Comparison of ENCODE assay signal across 8 cellular contexts in the genomic region with DNA sequence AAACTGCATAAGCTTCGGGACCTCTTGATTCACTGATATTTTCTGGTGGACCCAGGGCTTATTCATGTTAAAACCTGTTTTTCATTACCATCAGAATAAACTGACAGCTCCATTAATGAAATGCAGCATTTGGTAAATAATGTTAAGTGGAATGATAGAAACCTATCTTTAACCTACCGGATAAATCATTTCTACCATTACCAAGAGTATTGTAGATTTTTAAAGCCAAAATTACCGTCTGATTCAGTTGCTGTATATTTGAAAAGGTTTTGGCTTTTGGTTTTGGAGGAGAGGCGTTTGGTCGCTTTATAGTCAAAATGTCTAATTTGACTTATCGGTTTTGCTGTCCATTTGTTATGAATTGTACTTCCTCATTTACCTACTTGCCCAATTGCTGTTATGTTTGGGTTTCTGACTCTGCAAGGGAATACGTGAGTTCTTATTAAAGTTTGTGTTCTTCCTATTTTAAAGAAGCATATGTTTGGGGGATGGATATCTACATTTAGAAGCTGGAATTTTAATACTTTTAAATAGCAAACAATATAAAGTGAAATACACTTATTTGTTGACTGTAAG. TPM values are rescaled to one million over a fixed set of nuclear protein-coding genes. Genes with fewer than 3 reads are reported as not detected.
A peak's percentile ranks its signal among the peaks of the same experiment; 100 is the strongest.
DNase-seq lines count a peak whose midpoint lies in the region; ATAC-seq and TF ChIP-seq lines count a peak whose summit lies in the region.

No MANE protein-coding gene starts in this region.

- H3K4me1 ChIP-seq in left lung, result peaks cover 4 to 42% of the 10 kb centered on the region in 2 donors
- H3K4me1 ChIP-seq in transverse colon, result peaks cover 6 to 38% (median 23%) of the 10 kb centered on the region in 4 donors

- no peak for DNase-seq in HEK293T (ENCODE audit: extremely low spot score)
- no peak for DNase-seq in activated T-helper 2 cell treated with anti-CD3 and anti-CD28 coated beads, Interferon-gamma antibody, Interleukin-2, Interleukin-4, amounts not matched to agents 10 μg/mL and 5 μg/mL and 100 μg/mL, durations not matched to agents 14 hours and 24 hours and 36 hours (ENCODE audit: low spot score)
- no peak for DNase-seq in left lung
- DNase-seq in transverse colon, result no peak
- no peak for DNase-seq in hypothalamus (lab: John Stamatoyannopoulos, UW)

- peaks cover 38% of the 10 kb centered on the region for H3K4me1 Mint-ChIP-seq in activated T-helper 2 cell treated with anti-CD3 and anti-CD28 coated beads, Interferon-gamma antibody, Interleukin-2, Interleukin-4, amounts not matched to agents 10 μg/mL and 5 μg/mL and 100 μg/mL, durations not matched to agents 14 hours and 24 hours and 36 hours (ENCODE audit: low read depth)

- peak overlapping the region; percentile 90 for H3K4me3 Mint-ChIP-seq in activated T-helper 2 cell treated with anti-CD3 and anti-CD28 coated beads, Interferon-gamma antibody, Interleukin-2, Interleukin-4, amounts not matched to agents 10 μg/mL and 5 μg/mL and 100 μg/mL, durations not matched to agents 14 hours and 24 hours and 36 hours (ENCODE audit: low read depth)

- no peaks in the 10 kb centered on the region for H3K9me3 Mint-ChIP-seq in activated T-helper 2 cell treated with anti-CD3 and anti-CD28 coated beads, Interferon-gamma antibody, Interleukin-2, Interleukin-4, amounts not matched to agents 10 μg/mL and 5 μg/mL and 100 μg/mL, durations not matched to agents 14 hours and 24 hours and 36 hours

- H3K4me3 ChIP-seq in left lung, result peak overlapping the region; percentile 42 to 88
- peak overlapping the region; percentile 28 to 92 (median 60) for H3K4me3 ChIP-seq in transverse colon

- ATAC-seq in left lung, result no peak
- no peak for ATAC-seq in GM18502 (IDR thresholded peaks at IDR 0.05; ENCODE audit: poor library complexity, unreplicated experiment)
- ATAC-seq in GM21360 (IDR thresholded peaks at IDR 0.05; ENCODE audit: unreplicated experiment), result no peak

- peak overlapping the region; percentile 89 for H3K27ac Mint-ChIP-seq in activated T-helper 2 cell treated with anti-CD3 and anti-CD28 coated beads, Interferon-gamma antibody, Interleukin-2, Interleukin-4, amounts not matched to agents 10 μg/mL and 5 μg/mL and 100 μg/mL, durations not matched to agents 14 hours and 24 hours and 36 hours

- intact Hi-C loops in activated T-helper 2 cell treated with anti-CD3 and anti-CD28 coated beads, Interferon-gamma antibody, Interleukin-2, Interleukin-4, amounts not matched to agents 10 μg/mL and 5 μg/mL and 100 μg/mL, durations not matched to agents 14 hours and 24 hours and 36 hours (cut with micrococcal nuclease), result loop anchor here (5.0 to 10.0 kb wide), 3 partner anchors 184 to 551 kb away; a partner anchor contains a TSS
- intact Hi-C loops in left lung (cut with DNase I) (no loop called here), transverse colon (cut with DNase I; ENCODE audit: low total_unique reads) (no loop called here)

- POLR2A ChIA-PET in HEK293T (lab: Yijun Ruan, JAX), result interaction anchor here (1.0 to 1.6 kb wide), 4 partner anchors 12 to 279 kb away, joined by 3 to 6 read pairs (median 3); no protein-coding TSS in a partner anchor

- no peaks in the 10 kb centered on the region for H3K27me3 Mint-ChIP-seq in activated T-helper 2 cell treated with anti-CD3 and anti-CD28 coated beads, Interferon-gamma antibody, Interleukin-2, Interleukin-4, amounts not matched to agents 10 μg/mL and 5 μg/mL and 100 μg/mL, durations not matched to agents 14 hours and 24 hours and 36 hours (ENCODE audit: low read depth)

- H3K27ac ChIP-seq in 22Rv1 (peak overlapping the region; percentile 94), left lung (peak overlapping the region; percentile 27 to 95), transverse colon (peak overlapping the region; percentile 77 to 97 (median 94))

- no peaks in the 10 kb centered on the region for H3K36me3 ChIP-seq in left lung
- no peaks in the 10 kb centered on the region for H3K36me3 ChIP-seq in transverse colon

- TF ChIP-seq POLR2A in transverse colon (IDR thresholded peaks at IDR 0.05), result no peak

- no peak for TF ChIP-seq CTCF in 22Rv1 (IDR thresholded peaks at IDR 0.05)
- no peak for TF ChIP-seq CTCF in left lung (IDR thresholded peaks at IDR 0.05)
- no peak for TF ChIP-seq CTCF in transverse colon (IDR thresholded peaks at IDR 0.05)

- in situ Hi-C loops in transverse colon (cut with MboI; ENCODE audit: low pct_ligation_motif_present in 1 of 4, low pct_unique_long_range_greater_than_20kb in 1 of 4, low sequenced_read_pairs in 3 of 4), result no loop called here

- 3 to 4% methylated on average over 7 of the region's 7 CpGs for WGBS in transverse colon (ENCODE audit: low coverage in 1 of 2), 2 donors

- H3K36me3 Mint-ChIP-seq in activated T-helper 2 cell treated with anti-CD3 and anti-CD28 coated beads, Interferon-gamma antibody, Interleukin-2, Interleukin-4, amounts not matched to agents 10 μg/mL and 5 μg/mL and 100 μg/mL, durations not matched to agents 14 hours and 24 hours and 36 hours (ENCODE audit: low read depth), result peaks cover 21% of the 10 kb centered on the region

- H3K9me3 ChIP-seq in left lung (no peaks in the 10 kb centered on the region), transverse colon (no peaks in the 10 kb centered on the region)

- CTCF ChIA-PET in HEK293T (lab: Yijun Ruan, JAX), result no interaction called here

- H3K27me3 ChIP-seq in left lung (no peaks in the 10 kb centered on the region), transverse colon (no peaks in the 10 kb centered on the region)

- no peak for TF ChIP-seq EP300 in transverse colon (IDR thresholded peaks at IDR 0.05; ENCODE audit: low read depth)

TF ChIP-seq in HEK293T, 16 proteins besides CTCF, POLR2A, EP300 and RAD21:
- TF ChIP-seq ZNF384 (IDR thresholded peaks at IDR 0.05) (no peak), L3MBTL2 (conservative IDR thresholded peaks at IDR 0.05) (0 out of 2 replicates have a peak, but pooled peaks have one; percentile 8)

RNA-seq across cellular contexts. Expression of a gene that starts 1.1 kb away (rescaled TPM):
- 79.6 and 89.8 TPM in 2 replicates for total RNA-seq in activated T-helper 2 cell treated with anti-CD3 and anti-CD28 coated beads, Interferon-gamma antibody, Interleukin-2, Interleukin-4, amounts not matched to agents 10 μg/mL and 5 μg/mL and 100 μg/mL, durations not matched to agents 14 hours and 24 hours and 36 hours
- 10 to 100 TPM; 70.9 to 76.5 TPM for total RNA-seq in left lung
- 100 to 1,000 TPM in 1 of 4 donors, 10 to 100 TPM in 3; 18.5 to 104 (median 57.9) TPM for total RNA-seq in transverse colon
